Comparison of ENCODE assay signal across 18 cellular contexts in the genomic region with DNA sequence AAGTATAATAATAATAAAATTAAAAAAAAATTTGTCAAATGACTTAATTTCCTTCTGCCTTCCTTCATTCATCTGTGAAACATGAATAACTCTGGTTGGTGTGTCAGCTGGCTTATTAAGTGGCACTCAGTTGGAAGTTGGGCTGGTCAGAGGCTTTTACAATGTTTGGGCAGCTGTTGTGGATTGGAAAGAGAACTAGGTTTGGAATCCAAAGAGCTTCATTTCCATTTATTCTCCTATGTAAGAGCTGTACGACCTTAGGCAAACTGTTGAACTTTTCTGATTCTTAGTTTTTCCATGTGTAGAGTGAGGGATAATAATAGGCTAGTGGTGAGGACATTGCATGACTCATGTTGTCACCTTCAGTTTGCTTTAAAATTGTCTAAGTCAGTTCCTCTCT.
"Had no signal": no experiment of that assay in that cellular context is flagged by ENCODE, and none has a peak within 500 bp of the region (broad histone marks: within the 10 kb centered on the region; RNA-seq: fewer than 3 reads in every experiment).

No MANE protein-coding gene starts in this region.

- H3K27me3 ChIP-seq: ascending aorta, colonic mucosa, tibial nerve, uterus had no signal

- H3K4me1 ChIP-seq: ascending aorta, colonic mucosa, tibial nerve, uterus had no signal

- H3K27ac ChIP-seq: ascending aorta, colonic mucosa, skin epidermis, tibial nerve, uterus had no signal

- DNase-seq: activated CD4-positive, alpha-beta T cell treated with anti-CD3 and anti-CD28 coated beads for 48 hours; activated CD4-positive, CD25-positive, alpha-beta regulatory T cell; activated CD8-positive, alpha-beta T cell treated with anti-CD3 and anti-CD28 coated beads for 36 hours; activated naive CD4-positive, alpha-beta T cell treated with anti-CD3 and anti-CD28 coated beads, Interleukin-2, amount 10 ng/mL, durations not matched to agents 7 days and 5 days; activated T-cell treated with anti-CD3 and anti-CD28 coated beads, Interleukin-2, amount 50 U/mL, for 24 hours; colonic mucosa; erythroblast; foreskin melanocyte; glutamatergic neuron; hypothalamus; midbrain; occipital lobe; stimulated activated CD4-positive, alpha-beta T cell treated with anti-CD3 and anti-CD28 coated beads, Interleukin-2, amount 100 ng/mL, for 48 hours; uterus had no signal

- FAIRE-seq: keratinocyte had no signal

- H3K4me3 ChIP-seq: ascending aorta, colonic mucosa, skin epidermis, tibial nerve, uterus had no signal

- H3K9me3 ChIP-seq: ascending aorta, colonic mucosa, uterus had no signal

- H3K36me3 ChIP-seq: ascending aorta, colonic mucosa, tibial nerve, uterus had no signal
